ENCODE assay signal across 1 cellular context in genomic region chr9:37700900-37701299, GRCh38.
TF ChIP-seq lines count a peak whose summit lies in the region.

No MANE protein-coding gene starts in this region.

TF ChIP-seq in K562, 482 proteins besides CTCF, POLR2A, EP300 and RAD21:
- TF ChIP-seq ATF2 (CRISPR knock-in tag; IDR thresholded peaks at IDR 0.05), result no peak
- no peak for TF ChIP-seq SREBF1 (IDR thresholded peaks at IDR 0.05; ENCODE audit: borderline replicate concordance, low read depth, low read length)
- TF ChIP-seq MCM3 (IDR thresholded peaks at IDR 0.05), result no peak
- no peak for TF ChIP-seq ERF (CRISPR knock-in tag; IDR thresholded peaks at IDR 0.05)
- no peak for TF ChIP-seq ZNF57 (CRISPR knock-in tag; IDR thresholded peaks at IDR 0.05)
- TF ChIP-seq POLR2AphosphoS5 (IDR thresholded peaks at IDR 0.05; ENCODE audit: control insufficient read depth, insufficient read depth, low read depth, low read length), result no peak
- TF ChIP-seq ZNF197 (CRISPR knock-in tag; IDR thresholded peaks at IDR 0.05; ENCODE audit: low read depth), result no peak
- TF ChIP-seq ARID1B (IDR thresholded peaks at IDR 0.05), result no peak
- no peak for TF ChIP-seq RUNX1 (IDR thresholded peaks at IDR 0.05; ENCODE audit: low read depth)
- no peak for TF ChIP-seq BRD9 (IDR thresholded peaks at IDR 0.05; ENCODE audit: low read depth, partially characterized antibody)
- TF ChIP-seq CC2D1A (IDR thresholded peaks at IDR 0.05), result no peak
- TF ChIP-seq ZNF316 (IDR thresholded peaks at IDR 0.05), result no peak
- no peak for TF ChIP-seq ILF3 (IDR thresholded peaks at IDR 0.05; ENCODE audit: borderline replicate concordance)
- TF ChIP-seq TEAD2 (tag; IDR thresholded peaks at IDR 0.05), result no peak
- TF ChIP-seq ZBTB12 (CRISPR knock-in tag; IDR thresholded peaks at IDR 0.05), result no peak
- no peak for TF ChIP-seq UBTF (IDR thresholded peaks at IDR 0.05; ENCODE audit: borderline replicate concordance in 1 of 2, low read depth in 2 of 2, low read length in 2 of 2)
TF ChIP-seq in K562: peak in this region for 0.
